ENCODE assay signal across 29 cellular contexts in the genomic region with DNA sequence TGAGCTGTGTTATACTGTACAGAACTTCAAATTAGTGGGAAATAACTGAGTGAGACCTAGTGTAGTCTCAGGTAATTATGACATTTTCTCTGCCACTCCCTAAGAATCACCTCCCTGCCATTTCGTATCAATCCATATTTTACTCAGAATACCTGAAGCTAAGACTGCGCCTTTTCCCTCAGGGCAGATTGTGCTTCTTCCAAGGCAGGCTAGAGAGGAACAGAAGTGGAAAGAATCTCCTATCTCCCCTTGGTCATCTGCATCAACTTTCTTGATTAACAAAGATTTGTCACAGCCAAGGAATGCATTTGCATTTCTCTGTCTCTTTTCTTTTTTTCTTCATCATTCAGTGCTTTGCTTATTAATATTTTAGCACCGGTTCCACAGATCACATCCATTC.
"Had no signal": no experiment of that assay in that cellular context is flagged by ENCODE, and none has a peak within 500 bp of the region (broad histone marks: within the 10 kb centered on the region; RNA-seq: fewer than 3 reads in every experiment).

No MANE protein-coding gene starts in this region.

- ATAC-seq: activated CD4-positive, alpha-beta T cell treated with anti-CD3 and anti-CD28 coated beads for 36 hours; activated CD4-positive, CD25-positive, alpha-beta regulatory T cell treated with anti-CD3 and anti-CD28 coated beads, Interleukin-2, amount 50 U/mL, for 24 hours; activated T-cell treated with anti-CD3 and anti-CD28 coated beads, Interleukin-2, amount 50 U/mL, for 4 hours; K562 had no signal

- FAIRE-seq: K562, TTC549 had no signal

- H3K27me3 ChIP-seq: brain microvascular endothelial cell, MG63 had no signal

- H3K4me3 Mint-ChIP-seq: activated CD4-positive, alpha-beta memory T cell treated with anti-CD3 and anti-CD28 coated beads for 36 hours; activated CD4-positive, alpha-beta T cell treated with anti-CD3 and anti-CD28 coated beads for 36 hours; activated naive CD8-positive, alpha-beta T cell treated with anti-CD3 and anti-CD28 coated beads for 36 hours; activated T-cell treated with anti-CD3 and anti-CD28 coated beads, Interleukin-2, amount 50 U/mL, for 4 hours; activated T-helper 1 cell treated with anti-CD3 and anti-CD28 coated beads, Interleukin-12 subunit alpha, Interleukin-12 subunit beta, Interleukin-2, Interleukin-4 antibody, amounts not matched to agents 30 ng/mL and 10 ng/mL and 1 ng/mL, durations not matched to agents 14 hours and 24 hours and 36 hours had no signal

- H3K9me3 Mint-ChIP-seq: activated CD4-positive, alpha-beta memory T cell treated with anti-CD3 and anti-CD28 coated beads for 36 hours; activated naive CD8-positive, alpha-beta T cell treated with anti-CD3 and anti-CD28 coated beads for 36 hours; activated T-cell treated with anti-CD3 and anti-CD28 coated beads, Interleukin-2, amount 50 U/mL, for 4 hours; activated T-helper 1 cell treated with anti-CD3 and anti-CD28 coated beads, Interleukin-12 subunit alpha, Interleukin-12 subunit beta, Interleukin-2, Interleukin-4 antibody, amounts not matched to agents 30 ng/mL and 10 ng/mL and 1 ng/mL, durations not matched to agents 14 hours and 24 hours and 36 hours had no signal

- H3K27me3 Mint-ChIP-seq: activated CD4-positive, alpha-beta memory T cell treated with anti-CD3 and anti-CD28 coated beads for 36 hours; activated CD4-positive, alpha-beta T cell treated with anti-CD3 and anti-CD28 coated beads for 36 hours; activated naive CD8-positive, alpha-beta T cell treated with anti-CD3 and anti-CD28 coated beads for 36 hours had no signal

- H3K27ac ChIP-seq: brain microvascular endothelial cell, SK-N-MC had no signal

- H3K27ac Mint-ChIP-seq: activated CD4-positive, alpha-beta memory T cell treated with anti-CD3 and anti-CD28 coated beads for 36 hours; activated CD4-positive, alpha-beta T cell treated with anti-CD3 and anti-CD28 coated beads for 36 hours; activated naive CD8-positive, alpha-beta T cell treated with anti-CD3 and anti-CD28 coated beads for 36 hours; activated T-helper 1 cell treated with anti-CD3 and anti-CD28 coated beads, Interleukin-12 subunit alpha, Interleukin-12 subunit beta, Interleukin-2, Interleukin-4 antibody, amounts not matched to agents 30 ng/mL and 10 ng/mL and 1 ng/mL, durations not matched to agents 14 hours and 24 hours and 36 hours had no signal

- H3K9me3 ChIP-seq: MG63 had no signal

- DNase-seq: activated CD4-positive, alpha-beta memory T cell treated with anti-CD3 and anti-CD28 coated beads for 36 hours; activated CD4-positive, alpha-beta T cell treated with anti-CD3 and anti-CD28 coated beads for 36 hours; activated CD4-positive, alpha-beta T cell treated with anti-CD3 and anti-CD28 coated beads, Interleukin-2, amount 50 U/mL, for 1 hour; activated CD8-positive, alpha-beta memory T cell treated with anti-CD3 and anti-CD28 coated beads, Interleukin-2, amount 50 U/mL, for 4 hours; activated effector memory CD4-positive, alpha-beta T cell treated with Interleukin-2 at 50 U/mL for 16 hours; activated naive CD4-positive, alpha-beta T cell treated with anti-CD3 and anti-CD28 coated beads, Interleukin-2, amount 50 U/mL, for 16 hours; activated naive CD8-positive, alpha-beta T cell treated with anti-CD3 and anti-CD28 coated beads for 36 hours; activated T-cell treated with anti-CD3 and anti-CD28 coated beads for 4 hours; activated T-cell treated with anti-CD3 and anti-CD28 coated beads, Interleukin-2, amount 50 U/mL, for 4 hours; amniotic stem cell; aorta; brain microvascular endothelial cell; central memory CD4-positive, alpha-beta T cell; MG63; NCI-H1048; NCI-H1105 treated with DMSO at 0.1 percent for 48 hours; NCI-H1436; NCI-H1694; NCI-H2029; NCI-H345; NCI-H524 treated with DMSO at 0.1 percent for 48 hours; NCI-H748 treated with DMSO at 0.1 percent for 48 hours; Right ventricle myocardium superior; T1000 had no signal

- H3K4me1 Mint-ChIP-seq: activated CD4-positive, alpha-beta T cell treated with anti-CD3 and anti-CD28 coated beads for 36 hours; activated naive CD8-positive, alpha-beta T cell treated with anti-CD3 and anti-CD28 coated beads for 36 hours had no signal

- H3K36me3 ChIP-seq: brain microvascular endothelial cell, MG63 had no signal

- H3K4me3 ChIP-seq: K562, MG63, SK-N-MC had no signal

- H3K36me3 Mint-ChIP-seq: activated CD4-positive, alpha-beta memory T cell treated with anti-CD3 and anti-CD28 coated beads for 36 hours; activated naive CD8-positive, alpha-beta T cell treated with anti-CD3 and anti-CD28 coated beads for 36 hours had no signal
